ENCODE assay signal across 16 cellular contexts in the genomic region with DNA sequence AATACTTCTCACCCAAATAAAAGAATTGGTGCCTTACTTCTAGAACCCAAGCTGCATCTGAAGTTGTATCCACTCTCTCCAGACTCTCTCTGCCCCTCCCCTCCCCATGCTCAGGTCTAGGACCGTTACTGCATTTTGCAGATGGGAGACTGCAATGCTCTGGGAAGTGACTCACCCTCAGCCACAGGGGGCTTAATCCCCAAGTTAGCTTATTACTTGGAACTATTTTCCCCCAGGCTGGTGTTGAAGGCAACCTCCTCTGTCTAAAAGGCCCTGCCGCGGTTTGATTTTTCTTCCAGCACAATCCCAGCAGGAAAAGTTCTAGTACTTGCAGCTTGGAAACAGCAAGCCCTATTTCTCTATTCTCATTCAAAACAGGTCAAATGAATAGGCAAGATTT.
DNase-seq lines count a peak whose midpoint lies in the region; ATAC-seq, FAIRE-seq and TF ChIP-seq lines count a peak whose summit lies in the region.
"Had no signal": no experiment of that assay in that cellular context is flagged by ENCODE, and none has a peak within 500 bp of the region (broad histone marks: within the 10 kb centered on the region; RNA-seq: fewer than 3 reads in every experiment).

No MANE protein-coding gene starts in this region.

- peak; percentile 75 for DNase-seq in NCI-H82 (lab: John Stamatoyannopoulos, UW)
- peak; percentile 66 for DNase-seq in renal cortical epithelial cell (ENCODE audit: low read depth)
- DNase-seq in NK-92 (lab: John Stamatoyannopoulos, UW; ENCODE audit: unreplicated experiment), result no peak
- DNase-seq in hypothalamus (lab: John Stamatoyannopoulos, UW), result no peak
- DNase-seq: activated CD4-positive, CD25-positive, alpha-beta regulatory T cell treated with anti-CD3 and anti-CD28 coated beads, Interleukin-2, amount 50 U/mL, for 72 hours; activated naive CD8-positive, alpha-beta T cell treated with anti-CD3 and anti-CD28 coated beads, Interleukin-2, amount 10 ng/mL, durations not matched to agents 7 days and 5 days; DND-41; left ventricle myocardium inferior; NCI-H774 had no signal

- H3K27ac Mint-ChIP-seq in brain, result peak overlapping the region in 3 of 5 experiments; percentile 7 to 78 (median 60)
- H3K27ac Mint-ChIP-seq: activated naive CD8-positive, alpha-beta T cell treated with anti-CD3 and anti-CD28 coated beads, Interleukin-2, amount 10 ng/mL, durations not matched to agents 7 days and 5 days; dendritic cell treated with granulocyte-macrophage colony-stimulating factor and Interleukin-4, amounts not matched to agents 40 ng/mL and 50 ng/mL, for 4 days; T-helper 2 cell treated with Interferon-gamma antibody and Interleukin-4, amounts not matched to agents 5 μg/mL and 100 μg/mL, for 36 hours had no signal

- no peaks in the 10 kb centered on the region for H3K36me3 Mint-ChIP-seq in brain
- H3K36me3 Mint-ChIP-seq: activated naive CD8-positive, alpha-beta T cell treated with anti-CD3 and anti-CD28 coated beads, Interleukin-2, amount 10 ng/mL, durations not matched to agents 7 days and 5 days had no signal

- peaks cover 3% of the 10 kb centered on the region for H3K27me3 Mint-ChIP-seq in brain

- no peak overlapping the region for H3K4me3 Mint-ChIP-seq in brain
- H3K4me3 Mint-ChIP-seq: activated naive CD8-positive, alpha-beta T cell treated with anti-CD3 and anti-CD28 coated beads, Interleukin-2, amount 10 ng/mL, durations not matched to agents 7 days and 5 days; dendritic cell treated with granulocyte-macrophage colony-stimulating factor and Interleukin-4, amounts not matched to agents 40 ng/mL and 50 ng/mL, for 4 days; T-helper 2 cell treated with Interferon-gamma antibody and Interleukin-4, amounts not matched to agents 5 μg/mL and 100 μg/mL, for 36 hours had no signal

- H3K4me1 Mint-ChIP-seq in brain, result peaks cover 21% of the 10 kb centered on the region
- H3K4me1 Mint-ChIP-seq: activated naive CD8-positive, alpha-beta T cell treated with anti-CD3 and anti-CD28 coated beads, Interleukin-2, amount 10 ng/mL, durations not matched to agents 7 days and 5 days had no signal

- ATAC-seq in GM19463 (IDR thresholded peaks at IDR 0.05; ENCODE audit: unreplicated experiment), result no peak

- no peak for TF ChIP-seq CTCF in brain (conservative IDR thresholded peaks at IDR 0.05)

- FAIRE-seq in G401.6 (lab: Jason Lieb, UNC), result peak; percentile 33
- FAIRE-seq: GM18507, H54 had no signal

- no peaks in the 10 kb centered on the region for H3K9me3 Mint-ChIP-seq in brain
- H3K9me3 Mint-ChIP-seq: activated naive CD8-positive, alpha-beta T cell treated with anti-CD3 and anti-CD28 coated beads, Interleukin-2, amount 10 ng/mL, durations not matched to agents 7 days and 5 days; dendritic cell treated with granulocyte-macrophage colony-stimulating factor and Interleukin-4, amounts not matched to agents 40 ng/mL and 50 ng/mL, for 4 days; T-helper 2 cell treated with Interferon-gamma antibody and Interleukin-4, amounts not matched to agents 5 μg/mL and 100 μg/mL, for 36 hours had no signal

Comparison
In these comparisons a context has a peak if more than half of its experiments do, and no peak if none do; other contexts are left out.
1. DNase-seq: peak in NCI-H82 (single experiment) and renal cortical epithelial cell (single experiment); none in NK-92 (single experiment) and hypothalamus (0 of 51).